8 cellular contexts compared by ENCODE assay signal in the genomic region with DNA sequence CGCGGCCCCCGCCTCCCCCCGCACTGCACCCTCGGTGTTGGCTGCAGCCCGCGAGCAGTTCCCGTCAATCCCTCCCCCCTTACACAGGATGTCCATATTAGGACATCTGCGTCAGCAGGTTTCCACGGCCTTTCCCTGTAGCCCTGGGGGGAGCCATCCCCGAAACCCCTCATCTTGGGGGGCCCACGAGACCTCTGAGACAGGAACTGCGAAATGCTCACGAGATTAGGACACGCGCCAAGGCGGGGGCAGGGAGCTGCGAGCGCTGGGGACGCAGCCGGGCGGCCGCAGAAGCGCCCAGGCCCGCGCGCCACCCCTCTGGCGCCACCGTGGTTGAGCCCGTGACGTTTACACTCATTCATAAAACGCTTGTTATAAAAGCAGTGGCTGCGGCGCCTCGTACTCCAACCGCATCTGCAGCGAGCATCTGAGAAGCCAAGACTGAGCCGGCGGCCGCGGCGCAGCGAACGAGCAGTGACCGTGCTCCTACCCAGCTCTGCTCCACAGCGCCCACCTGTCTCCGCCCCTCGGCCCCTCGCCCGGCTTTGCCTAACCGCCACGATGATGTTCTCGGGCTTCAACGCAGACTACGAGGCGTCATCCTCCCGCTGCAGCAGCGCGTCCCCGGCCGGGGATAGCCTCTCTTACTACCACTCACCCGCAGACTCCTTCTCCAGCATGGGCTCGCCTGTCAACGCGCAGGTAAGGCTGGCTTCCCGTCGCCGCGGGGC. TPM values are rescaled to one million over a fixed set of nuclear protein-coding genes. Genes with fewer than 3 reads are reported as not detected.
A peak's percentile ranks its signal among the peaks of the same experiment; 100 is the strongest.
DNase-seq lines count a peak whose midpoint lies in the region; ATAC-seq and TF ChIP-seq lines count a peak whose summit lies in the region.

TSS of gene FOS (plus strand) at position 407 of the 731 bp plus-strand sequence. CDS start at position 562, 155 bp downstream.

- H3K4me3 ChIP-seq in heart left ventricle (peak within 1 kb of the TSS; percentile 56 to 98 (median 88)), transverse colon (peak within 1 kb of the TSS; percentile 54 to 70 (median 62))

- H3K27ac ChIP-seq in adipose tissue (ENCODE audit: low read depth, low read length): peak within 1 kb of the TSS; percentile 97
- H3K27ac ChIP-seq in heart left ventricle: peak within 1 kb of the TSS; percentile 91 to 100 (median 99)
- peak within 1 kb of the TSS; percentile 96 to 99 (median 98) for H3K27ac ChIP-seq in transverse colon

- H3K36me3 ChIP-seq in heart left ventricle (peaks cover 0 to 29% (median 18%) of the 10 kb centered on the region in 9 donors), transverse colon (peaks cover 0 to 14% (median 6%) of the 10 kb centered on the region in 4 donors)

- TF ChIP-seq POLR2A in heart left ventricle (IDR thresholded peaks at IDR 0.05): peak; percentile 85 to 99
- TF ChIP-seq POLR2A in transverse colon (IDR thresholded peaks at IDR 0.05): peak; percentile 100

- 0 to 1% (median 1%) methylated on average over 67 to 69 of the region's 69 CpGs for WGBS in adipose tissue, 3 donors
- WGBS in heart left ventricle, 4 donors: 0 to 1% (median 0%) methylated on average over 30 to 69 of the region's 69 CpGs
- WGBS in transverse colon (ENCODE audit: low coverage in 1 of 2), 2 donors: 0 to 1% methylated on average over 8 to 65 of the region's 69 CpGs

- DNase-seq in GM13977 (ENCODE audit: low spot score) (peak; percentile 99), NCI-H146 (lab: John Stamatoyannopoulos, UW) (peak; percentile 82), T follicular helper cell (ENCODE audit: low read depth) (peak; percentile 90), heart left ventricle (peak; percentile 94 to 95 (median 94)), pons (ENCODE audit: low spot score) (peak; percentile 97), transverse colon (peak; percentile 93)

- intact Hi-C loops in heart left ventricle (cut with DNase I): loop anchor here in 5 of 10 donors (1.0 to 5.0 kb wide), 4 partner anchors 16 to 131 kb away; partner anchors contain the start of gene TMED10 (in 3 of the 5)
- intact Hi-C loops in transverse colon (cut with DNase I; ENCODE audit: low total_unique reads): no loop called here

- in situ Hi-C loops in GM13977 (cut with MboI; ENCODE audit: low pct_unique_long_range_greater_than_20kb, low sequenced_read_pairs, unreplicated experiment): no loop called here
- in situ Hi-C loops in transverse colon (cut with MboI; ENCODE audit: low pct_ligation_motif_present in 1 of 4, low pct_unique_long_range_greater_than_20kb in 1 of 4, low sequenced_read_pairs in 3 of 4): no loop called here

- H3K27me3 ChIP-seq in heart left ventricle (no peaks in the 10 kb centered on the region), transverse colon (no peaks in the 10 kb centered on the region)

- TF ChIP-seq CTCF in GM13977 (IDR thresholded peaks at IDR 0.05; ENCODE audit: extremely low read depth, insufficient read depth, missing control alignments): no peak
- no peak for TF ChIP-seq CTCF in heart left ventricle (IDR thresholded peaks at IDR 0.05)
- peak in 1 of 5 experiments; percentile 40 for TF ChIP-seq CTCF in transverse colon (IDR thresholded peaks at IDR 0.05)

- peak; percentile 93 for TF ChIP-seq EP300 in transverse colon (IDR thresholded peaks at IDR 0.05; ENCODE audit: low read depth)

- ATAC-seq in HG02852 (IDR thresholded peaks at IDR 0.05; ENCODE audit: unreplicated experiment): peak; percentile 79
- peak; percentile 73 to 82 (median 80) for ATAC-seq in heart left ventricle

- H3K9me3 ChIP-seq in heart left ventricle: no peaks in the 10 kb centered on the region
- H3K9me3 ChIP-seq in transverse colon: no peaks in the 10 kb centered on the region

- H3K4me1 ChIP-seq in heart left ventricle (peaks cover 6 to 71% (median 32%) of the 10 kb centered on the region in 12 donors), transverse colon (peaks cover 18 to 62% (median 34%) of the 10 kb centered on the region in 4 donors)

RNA-seq across cellular contexts. Expression of gene FOS, which starts in this region (rescaled TPM):
- polyA plus RNA-seq in adipose tissue (1,000 to 10,000 TPM in 2 of 3 donors, 100 to 1,000 TPM in 1; 170 to 1,921 (median 1,284) TPM), heart left ventricle (10 to 100 TPM; 24.1 to 49.4 TPM)
- total RNA-seq in heart left ventricle (100 to 1,000 TPM in 1 of 9 donors, 10 to 100 TPM in 6, 1 to 10 TPM in 2; 6.5 to 549 (median 28.6) TPM), transverse colon (1,000 to 10,000 TPM in 2 of 4 donors, 100 to 1,000 TPM in 2; 345 to 1,356 (median 884) TPM)

Comparison
In these comparisons a context has a peak if more than half of its experiments do, and no peak if none do; other contexts are left out.
1. Peak in every context shown above with its lines: DNase-seq, ATAC-seq, H3K4me3 ChIP-seq and H3K27ac ChIP-seq.